30 cellular contexts compared by ENCODE assay signal in genomic region chr18:767084-767882, GRCh38.
"Had no signal": no experiment of that assay in that cellular context is flagged by ENCODE, and none has a peak within 500 bp of the region (broad histone marks: within the 10 kb centered on the region; RNA-seq: fewer than 3 reads in every experiment).

No MANE protein-coding gene starts in this region.

- H3K4me3 Mint-ChIP-seq: activated CD4-positive, alpha-beta memory T cell treated with anti-CD3 and anti-CD28 coated beads for 36 hours; activated CD4-positive, alpha-beta T cell treated with anti-CD3 and anti-CD28 coated beads for 36 hours; activated CD4-positive, alpha-beta T cell treated with anti-CD3 and anti-CD28 coated beads, Interleukin-2, amount 10 ng/mL, durations not matched to agents 24 days and 14 days; activated CD8-positive, alpha-beta memory T cell treated with anti-CD3 and anti-CD28 coated beads, Interleukin-2, amount 10 ng/mL, durations not matched to agents 7 days and 5 days; activated CD8-positive, alpha-beta T cell treated with anti-CD3 and anti-CD28 coated beads, Interleukin-2, amount 10 ng/mL, durations not matched to agents 7 days and 5 days; activated naive CD4-positive, alpha-beta T cell treated with anti-CD3 and anti-CD28 coated beads for 36 hours; activated naive CD4-positive, alpha-beta T cell treated with anti-CD3 and anti-CD28 coated beads, Interleukin-2, amount 50 U/mL, for 24 hours; activated naive CD8-positive, alpha-beta T cell treated with anti-CD3 and anti-CD28 coated beads for 36 hours; activated naive CD8-positive, alpha-beta T cell treated with anti-CD3 and anti-CD28 coated beads, Interleukin-2, amount 50 U/mL, for 24 hours; effector memory CD8-positive, alpha-beta T cell had no signal

- H3K9me3 Mint-ChIP-seq: activated CD4-positive, alpha-beta memory T cell treated with anti-CD3 and anti-CD28 coated beads for 36 hours; activated CD4-positive, alpha-beta T cell treated with anti-CD3 and anti-CD28 coated beads, Interleukin-2, amount 10 ng/mL, durations not matched to agents 24 days and 14 days; activated naive CD4-positive, alpha-beta T cell treated with anti-CD3 and anti-CD28 coated beads for 36 hours; activated naive CD4-positive, alpha-beta T cell treated with anti-CD3 and anti-CD28 coated beads, Interleukin-2, amount 50 U/mL, for 24 hours; activated naive CD8-positive, alpha-beta T cell treated with anti-CD3 and anti-CD28 coated beads, Interleukin-2, amount 50 U/mL, for 24 hours; effector memory CD8-positive, alpha-beta T cell had no signal

- DNase-seq: activated CD4-positive, alpha-beta memory T cell treated with anti-CD3 and anti-CD28 coated beads for 36 hours; activated CD4-positive, alpha-beta T cell treated with anti-CD3 and anti-CD28 coated beads for 36 hours; activated CD4-positive, alpha-beta T cell treated with anti-CD3 and anti-CD28 coated beads, Interleukin-2, amount 10 ng/mL, durations not matched to agents 24 days and 14 days; activated CD4-positive, CD25-positive, alpha-beta regulatory T cell; activated CD4-positive, CD25-positive, alpha-beta regulatory T cell treated with anti-CD3 and anti-CD28 coated beads, Interleukin-2, amount 50 U/mL, for 72 hours; activated CD8-positive, alpha-beta memory T cell treated with anti-CD3 and anti-CD28 coated beads, Interleukin-2, amount 10 ng/mL, durations not matched to agents 7 days and 5 days; activated CD8-positive, alpha-beta memory T cell treated with anti-CD3 and anti-CD28 coated beads, Interleukin-2, amount 50 U/mL, for 4 hours; activated CD8-positive, alpha-beta T cell treated with anti-CD3 and anti-CD28 coated beads, Interleukin-2, amount 10 ng/mL, durations not matched to agents 7 days and 5 days; activated naive CD4-positive, alpha-beta T cell treated with anti-CD3 and anti-CD28 coated beads for 36 hours; activated naive CD8-positive, alpha-beta T cell treated with anti-CD3 and anti-CD28 coated beads for 36 hours; activated naive CD8-positive, alpha-beta T cell treated with anti-CD3 and anti-CD28 coated beads, Interleukin-2, amount 50 U/mL, for 24 hours; activated T-cell treated with anti-CD3 and anti-CD28 coated beads, Interleukin-2, amount 50 U/mL, for 1 hour; activated T-cell treated with anti-CD3 and anti-CD28 coated beads, Interleukin-2, amount 50 U/mL, for 48 hours; adrenal gland; amygdala; aorta; body of pancreas; caudate nucleus; cortex of kidney; dermis blood vessel endothelial cell; effector CD4-positive, alpha-beta T cell; effector memory CD8-positive, alpha-beta T cell; foreskin fibroblast; heart left ventricle; T-helper 2 cell had no signal

- H3K36me3 ChIP-seq: adrenal gland, heart left ventricle had no signal

- H3K27me3 Mint-ChIP-seq: activated CD4-positive, alpha-beta memory T cell treated with anti-CD3 and anti-CD28 coated beads for 36 hours; activated CD4-positive, alpha-beta T cell treated with anti-CD3 and anti-CD28 coated beads for 36 hours; activated CD4-positive, alpha-beta T cell treated with anti-CD3 and anti-CD28 coated beads, Interleukin-2, amount 10 ng/mL, durations not matched to agents 24 days and 14 days; activated CD8-positive, alpha-beta memory T cell treated with anti-CD3 and anti-CD28 coated beads, Interleukin-2, amount 10 ng/mL, durations not matched to agents 7 days and 5 days; activated naive CD4-positive, alpha-beta T cell treated with anti-CD3 and anti-CD28 coated beads, Interleukin-2, amount 50 U/mL, for 24 hours; activated naive CD8-positive, alpha-beta T cell treated with anti-CD3 and anti-CD28 coated beads for 36 hours; activated naive CD8-positive, alpha-beta T cell treated with anti-CD3 and anti-CD28 coated beads, Interleukin-2, amount 50 U/mL, for 24 hours; effector memory CD8-positive, alpha-beta T cell had no signal

- FAIRE-seq: colon, frontal cortex, TTC549 had no signal

- ATAC-seq: activated CD4-positive, alpha-beta T cell treated with anti-CD3 and anti-CD28 coated beads for 36 hours; activated CD8-positive, alpha-beta memory T cell treated with anti-CD3 and anti-CD28 coated beads, Interleukin-2, amount 10 ng/mL, durations not matched to agents 7 days and 5 days; activated CD8-positive, alpha-beta T cell treated with anti-CD3 and anti-CD28 coated beads, Interleukin-2, amount 10 ng/mL, durations not matched to agents 7 days and 5 days; activated naive CD8-positive, alpha-beta T cell treated with anti-CD3 and anti-CD28 coated beads, Interleukin-2, amount 50 U/mL, for 24 hours; body of pancreas; effector memory CD8-positive, alpha-beta T cell; esophagus mucosa; heart left ventricle had no signal

- H3K36me3 Mint-ChIP-seq: activated CD4-positive, alpha-beta memory T cell treated with anti-CD3 and anti-CD28 coated beads for 36 hours had no signal

- H3K27ac ChIP-seq: adrenal gland, body of pancreas, heart left ventricle had no signal

- H3K27ac Mint-ChIP-seq: activated CD4-positive, alpha-beta memory T cell treated with anti-CD3 and anti-CD28 coated beads for 36 hours; activated CD4-positive, alpha-beta T cell treated with anti-CD3 and anti-CD28 coated beads for 36 hours; activated CD4-positive, alpha-beta T cell treated with anti-CD3 and anti-CD28 coated beads, Interleukin-2, amount 10 ng/mL, durations not matched to agents 24 days and 14 days; activated CD8-positive, alpha-beta memory T cell treated with anti-CD3 and anti-CD28 coated beads, Interleukin-2, amount 10 ng/mL, durations not matched to agents 7 days and 5 days; activated CD8-positive, alpha-beta T cell treated with anti-CD3 and anti-CD28 coated beads, Interleukin-2, amount 10 ng/mL, durations not matched to agents 7 days and 5 days; activated naive CD4-positive, alpha-beta T cell treated with anti-CD3 and anti-CD28 coated beads for 36 hours; activated naive CD8-positive, alpha-beta T cell treated with anti-CD3 and anti-CD28 coated beads for 36 hours; activated naive CD8-positive, alpha-beta T cell treated with anti-CD3 and anti-CD28 coated beads, Interleukin-2, amount 50 U/mL, for 24 hours; effector memory CD8-positive, alpha-beta T cell had no signal

- H3K4me3 ChIP-seq: adrenal gland, body of pancreas, heart left ventricle had no signal

- H3K9me3 ChIP-seq: adrenal gland, body of pancreas, heart left ventricle had no signal

- H3K27me3 ChIP-seq: adrenal gland, body of pancreas, heart left ventricle had no signal
